Comparison of ENCODE assay signal across 13 cellular contexts in the genomic region with DNA sequence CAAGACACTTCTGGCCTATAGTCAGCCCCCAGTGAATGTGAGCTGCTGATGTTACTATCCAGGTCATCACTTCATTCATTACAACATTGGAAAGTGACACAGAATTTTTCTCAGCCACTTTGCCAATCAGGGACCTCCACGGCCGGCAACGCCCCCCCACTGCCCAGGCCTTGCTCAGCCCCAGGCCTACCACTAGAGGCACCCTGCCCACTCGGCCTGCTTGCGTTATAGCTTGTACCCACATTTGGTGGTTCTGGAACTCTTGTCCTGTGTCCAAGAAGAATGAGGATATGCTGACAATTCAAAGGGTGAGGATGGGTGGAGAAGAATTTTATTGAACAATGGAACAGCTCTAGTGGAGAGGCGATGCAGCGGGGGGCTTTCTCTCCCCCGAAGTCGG.
DNase-seq lines count a peak whose midpoint lies in the region; ATAC-seq, FAIRE-seq and TF ChIP-seq lines count a peak whose summit lies in the region.
"Had no signal": no experiment of that assay in that cellular context is flagged by ENCODE, and none has a peak within 500 bp of the region (broad histone marks: within the 10 kb centered on the region; RNA-seq: fewer than 3 reads in every experiment).

No MANE protein-coding gene starts in this region.

- peaks cover 94% of the 10 kb centered on the region for H3K4me1 Mint-ChIP-seq in endothelial cell (ENCODE audit: unreplicated experiment)
- peaks cover 4% of the 10 kb centered on the region for H3K4me1 Mint-ChIP-seq in activated T-cell treated with anti-CD3 and anti-CD28 coated beads, Interleukin-2, amount 50 U/mL, for 4 hours (ENCODE audit: low read depth)

- H3K36me3 Mint-ChIP-seq in endothelial cell (ENCODE audit: low read depth, unreplicated experiment) = peaks cover 62% of the 10 kb centered on the region
- H3K36me3 Mint-ChIP-seq in activated T-cell treated with anti-CD3 and anti-CD28 coated beads, Interleukin-2, amount 50 U/mL, for 4 hours (ENCODE audit: insufficient read depth) = peaks cover 5% of the 10 kb centered on the region

- peaks cover 33% of the 10 kb centered on the region for H3K27me3 Mint-ChIP-seq in endothelial cell (ENCODE audit: unreplicated experiment)
- H3K27me3 Mint-ChIP-seq in activated T-cell treated with anti-CD3 and anti-CD28 coated beads, Interleukin-2, amount 50 U/mL, for 4 hours (ENCODE audit: low read depth) = no peaks in the 10 kb centered on the region

- H3K36me3 ChIP-seq in MG63 = no peaks in the 10 kb centered on the region
- H3K36me3 ChIP-seq: BLaER1 treated with 17β-estradiol and CSF1 and Interleukin-3, amounts not matched to agents 10 nM and 100 nM had no signal

- no peaks in the 10 kb centered on the region for H3K9me3 Mint-ChIP-seq in endothelial cell (ENCODE audit: unreplicated experiment)
- no peaks in the 10 kb centered on the region for H3K9me3 Mint-ChIP-seq in activated T-cell treated with anti-CD3 and anti-CD28 coated beads, Interleukin-2, amount 50 U/mL, for 4 hours
- H3K9me3 Mint-ChIP-seq: T-helper 2 cell treated with Interferon-gamma antibody and Interleukin-4, amounts not matched to agents 5 μg/mL and 100 μg/mL, for 36 hours had no signal

- no peak for FAIRE-seq in GM19239 (lab: Jason Lieb, UNC)

- H3K9me3 ChIP-seq in MG63 = no peaks in the 10 kb centered on the region

- H3K4me3 ChIP-seq in MG63 (no peak overlapping the region), retinal pigment epithelial cell (ENCODE audit: low read length) (no peak overlapping the region)
- H3K4me3 ChIP-seq: BLaER1 treated with 17β-estradiol and CSF1 and Interleukin-3, amounts not matched to agents 10 nM and 100 nM; dorsolateral prefrontal cortex had no signal

- peak overlapping the region; percentile 21 for H3K4me3 Mint-ChIP-seq in endothelial cell (ENCODE audit: unreplicated experiment)
- no peak overlapping the region for H3K4me3 Mint-ChIP-seq in activated T-cell treated with anti-CD3 and anti-CD28 coated beads, Interleukin-2, amount 50 U/mL, for 4 hours
- H3K4me3 Mint-ChIP-seq: T-helper 2 cell treated with Interferon-gamma antibody and Interleukin-4, amounts not matched to agents 5 μg/mL and 100 μg/mL, for 36 hours had no signal

- no peak for ATAC-seq in activated T-cell treated with anti-CD3 and anti-CD28 coated beads, Interleukin-2, amount 50 U/mL, for 4 hours
- ATAC-seq in GM18907 (IDR thresholded peaks at IDR 0.05; ENCODE audit: unreplicated experiment) = no peak

- no peaks in the 10 kb centered on the region for H3K27me3 ChIP-seq in MG63
- H3K27me3 ChIP-seq: BLaER1 treated with 17β-estradiol and CSF1 and Interleukin-3, amounts not matched to agents 10 nM and 100 nM; dorsolateral prefrontal cortex had no signal

- DNase-seq in activated CD4-positive, alpha-beta T cell treated with anti-CD3 and anti-CD28 coated beads, Interleukin-2, amount 50 U/mL, for 48 hours = peak; percentile 3 to 8
- DNase-seq in activated CD4-positive, alpha-beta T cell treated with anti-CD3 and anti-CD28 coated beads, Interleukin-2, amount 50 U/mL, for 1 hour = no peak
- peak; percentile 32 for DNase-seq in MG63
- peak; percentile 37 for DNase-seq in endothelial cell (ENCODE audit: low spot score)
- DNase-seq in retinal pigment epithelial cell (ENCODE audit: low read depth) = no peak
- no peak for DNase-seq in activated T-cell treated with anti-CD3 and anti-CD28 coated beads, Interleukin-2, amount 50 U/mL, for 4 hours
- no peak for DNase-seq in GM19239 (ENCODE audit: insufficient read length, low spot score)
- DNase-seq: dorsolateral prefrontal cortex, NCI-H1105 treated with DMSO at 0.1 percent for 48 hours, nucleus accumbens had no signal

- peak; percentile 36 for TF ChIP-seq CTCF in endothelial cell (IDR thresholded peaks at IDR 0.05; ENCODE audit: unreplicated experiment)
- TF ChIP-seq CTCF in retinal pigment epithelial cell (conservative IDR thresholded peaks at IDR 0.05; ENCODE audit: low read depth, low read length) = peak; percentile 28

- H3K27ac Mint-ChIP-seq in endothelial cell (ENCODE audit: unreplicated experiment) = peak overlapping the region; percentile 99
- H3K27ac Mint-ChIP-seq: T-helper 2 cell treated with Interferon-gamma antibody and Interleukin-4, amounts not matched to agents 5 μg/mL and 100 μg/mL, for 36 hours had no signal

Comparison
In these comparisons a context has a peak if more than half of its experiments do, and no peak if none do; other contexts are left out.
1. DNase-seq: peak in activated CD4-positive, alpha-beta T cell treated with anti-CD3 and anti-CD28 coated beads, Interleukin-2, amount 50 U/mL, for 48 hours (2 of 2), MG63 (single experiment) and endothelial cell (single experiment); none in activated CD4-positive, alpha-beta T cell treated with anti-CD3 and anti-CD28 coated beads, Interleukin-2, amount 50 U/mL, for 1 hour (single experiment), retinal pigment epithelial cell (single experiment), activated T-cell treated with anti-CD3 and anti-CD28 coated beads, Interleukin-2, amount 50 U/mL, for 4 hours (single experiment) and GM19239 (single experiment).